ENCODE assay signal across 26 cellular contexts in genomic region chr16:10188236-10188635, GRCh38. TPM values are rescaled to one million over a fixed set of nuclear protein-coding genes. Genes with fewer than 3 reads are reported as not detected.
"Had no signal": no experiment of that assay in that cellular context is flagged by ENCODE, and none has a peak within 500 bp of the region (broad histone marks: within the 10 kb centered on the region; RNA-seq: fewer than 3 reads in every experiment).

No MANE protein-coding gene starts in this region.

- H3K4me3 ChIP-seq: coronary artery had no signal

- H3K36me3 ChIP-seq: brain microvascular endothelial cell had no signal

- DNase-seq: activated CD4-positive, alpha-beta T cell treated with anti-CD3 and anti-CD28 coated beads for 4 hours; activated CD4-positive, alpha-beta T cell treated with anti-CD3 and anti-CD28 coated beads, Interleukin-2, amount 50 U/mL, for 4 hours; activated CD8-positive, alpha-beta T cell treated with anti-CD3 and anti-CD28 coated beads, Interleukin-2, amount 10 ng/mL, durations not matched to agents 7 days and 5 days; activated gamma-delta T cell; activated naive CD4-positive, alpha-beta T cell treated with anti-CD3 and anti-CD28 coated beads for 36 hours; activated naive CD8-positive, alpha-beta T cell treated with anti-CD3 and anti-CD28 coated beads for 36 hours; activated T-cell treated with anti-CD3 and anti-CD28 coated beads, Interleukin-2, amount 50 U/mL, for 4 hours; brain microvascular endothelial cell; caudate nucleus; KG1; MM.1S; NCI-H1105; NCI-H1436; NCI-H1694 treated with DMSO at 0.1 percent for 48 hours; NCI-H2029 treated with DMSO at 0.1 percent for 48 hours; NCI-H345; NCI-H510A; NCI-H526 treated with DMSO at 0.1 percent for 48 hours; NCI-H82; SHP77 treated with DMSO at 0.1 percent for 48 hours; T-helper 2 cell had no signal

RNA-seq across cellular contexts. Expression of gene GRIN2A, which starts 6.0 kb away (rescaled TPM):
- total RNA-seq: activated CD8-positive, alpha-beta T cell treated with anti-CD3 and anti-CD28 coated beads, Interleukin-2, amount 10 ng/mL, durations not matched to agents 7 days and 5 days; activated naive CD4-positive, alpha-beta T cell treated with anti-CD3 and anti-CD28 coated beads for 36 hours; activated naive CD8-positive, alpha-beta T cell treated with anti-CD3 and anti-CD28 coated beads for 36 hours; activated T-cell treated with anti-CD3 and anti-CD28 coated beads, Interleukin-2, amount 50 U/mL, for 4 hours; activated T-helper 17 cell treated with anti-CD3 and anti-CD28 coated beads, Interleukin-2, amount 50 U/mL, for 72 hours; chondrocyte; LHCN-M2; OCI-LY7 had no signal
